11 cellular contexts compared by ENCODE assay signal in the genomic region with DNA sequence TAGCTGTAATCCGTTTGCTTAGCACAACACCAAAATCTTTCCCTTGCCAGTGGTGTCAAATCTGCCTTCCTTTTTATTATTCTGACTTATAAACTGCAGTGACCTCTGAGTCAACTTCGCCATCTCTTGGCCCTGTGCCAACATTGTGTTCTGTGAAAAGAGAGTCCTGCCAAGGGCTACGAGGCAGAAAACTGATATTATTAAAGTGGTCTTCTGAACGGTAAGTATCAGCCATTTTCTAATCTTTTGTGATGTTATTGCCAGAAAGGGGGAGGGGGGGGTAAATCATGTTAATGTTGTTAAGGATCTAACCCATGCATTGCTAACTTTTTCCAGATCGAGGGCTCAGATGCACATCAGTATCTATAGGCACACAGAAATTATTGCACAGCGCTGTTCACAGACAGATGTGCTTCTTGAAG.
A peak's percentile ranks its signal among the peaks of the same experiment; 100 is the strongest.
DNase-seq lines count a peak whose midpoint lies in the region; ATAC-seq and TF ChIP-seq lines count a peak whose summit lies in the region.
"Had no signal": no experiment of that assay in that cellular context is flagged by ENCODE, and none has a peak within 500 bp of the region (broad histone marks: within the 10 kb centered on the region; RNA-seq: fewer than 3 reads in every experiment).

No MANE protein-coding gene starts in this region.

- H3K4me1 Mint-ChIP-seq in brain: peaks cover 40% of the 10 kb centered on the region
- H3K4me1 Mint-ChIP-seq in T-cell: no peaks in the 10 kb centered on the region
- H3K4me1 Mint-ChIP-seq: activated naive CD8-positive, alpha-beta T cell treated with anti-CD3 and anti-CD28 coated beads for 36 hours had no signal

- ATAC-seq in GM18502 (IDR thresholded peaks at IDR 0.05; ENCODE audit: poor library complexity, unreplicated experiment) (no peak), T-cell (replicated peaks in 1 of 4) (no peak), HG02973 (IDR thresholded peaks at IDR 0.05; ENCODE audit: unreplicated experiment) (no peak)

- POLR2A ChIA-PET in T-cell (lab: Charles Lee): no interaction called here

- DNase-seq in NCI-H2196 (lab: John Stamatoyannopoulos, UW; ENCODE audit: unreplicated experiment) (peak; percentile 7), NCI-H2196 treated with DMSO at 0.1 percent for 48 hours (lab: John Stamatoyannopoulos, UW; ENCODE audit: unreplicated experiment) (no peak), hypothalamus (lab: John Stamatoyannopoulos, UW) (peak in 27 of 51 donors; percentile 3 to 66 (median 12)), T-cell (no peak)
- DNase-seq: activated naive CD8-positive, alpha-beta T cell treated with anti-CD3 and anti-CD28 coated beads for 36 hours; glutamatergic neuron had no signal

- H3K27ac Mint-ChIP-seq in brain (peak overlapping the region in 3 of 5 experiments; percentile 2 to 72 (median 62)), T-cell (no peak overlapping the region)
- H3K27ac Mint-ChIP-seq: activated naive CD8-positive, alpha-beta T cell treated with anti-CD3 and anti-CD28 coated beads for 36 hours had no signal

- CTCF ChIA-PET in T-cell (lab: Charles Lee): no interaction called here

- peak overlapping the region in 2 of 5 experiments; percentile 10 to 40 for H3K4me3 Mint-ChIP-seq in brain
- H3K4me3 Mint-ChIP-seq in T-cell: no peak overlapping the region
- H3K4me3 Mint-ChIP-seq: activated naive CD8-positive, alpha-beta T cell treated with anti-CD3 and anti-CD28 coated beads for 36 hours had no signal

- H3K27ac ChIP-seq in temporal lobe (ENCODE audit: low read depth, low read length): peak overlapping the region; percentile 39
- H3K27ac ChIP-seq: neutrophil had no signal

- H3K36me3 Mint-ChIP-seq in brain (peaks cover 7% of the 10 kb centered on the region), T-cell (peaks cover 38% of the 10 kb centered on the region)

- H3K27me3 Mint-ChIP-seq in brain (peaks cover 3% of the 10 kb centered on the region), T-cell (no peaks in the 10 kb centered on the region)
- H3K27me3 Mint-ChIP-seq: activated naive CD8-positive, alpha-beta T cell treated with anti-CD3 and anti-CD28 coated beads for 36 hours had no signal

- peaks cover 3 to 16% (median 11%) of the 10 kb centered on the region in 5 experiments for H3K9me3 Mint-ChIP-seq in brain
- H3K9me3 Mint-ChIP-seq in T-cell: peaks cover 0 to 14% (median 10%) of the 10 kb centered on the region in 3 donors

- no peak for TF ChIP-seq CTCF in brain (conservative IDR thresholded peaks at IDR 0.05)

Comparison
In these comparisons a context has a peak if more than half of its experiments do, and no peak if none do; other contexts are left out.
1. DNase-seq: peak in NCI-H2196 (single experiment) and hypothalamus (27 of 51); none in NCI-H2196 treated with DMSO at 0.1 percent for 48 hours (single experiment) and T-cell (0 of 34).
2. H3K27ac Mint-ChIP-seq: peak in brain (3 of 5); none in T-cell (0 of 2).